In genomic region chr17:28466001-28466400, GRCh38 we compare ENCODE assay signal across 22 cellular contexts. TPM values are rescaled to one million over a fixed set of nuclear protein-coding genes. Genes with fewer than 3 reads are reported as not detected.
A peak's percentile ranks its signal among the peaks of the same experiment; 100 is the strongest.
DNase-seq lines count a peak whose midpoint lies in the region; ATAC-seq lines count a peak whose summit lies in the region.
"Had no signal": no experiment of that assay in that cellular context is flagged by ENCODE, and none has a peak within 500 bp of the region (broad histone marks: within the 10 kb centered on the region; RNA-seq: fewer than 3 reads in every experiment).

No MANE protein-coding gene starts in this region.

- H3K4me2 ChIP-seq in BLaER1 treated with 17β-estradiol and CSF1 and Interleukin-3, amounts not matched to agents 10 nM and 100 nM: peak overlapping the region; percentile 54 to 94 (median 84)

- H3K4me1 ChIP-seq in BLaER1 treated with 17β-estradiol and CSF1 and Interleukin-3, amounts not matched to agents 10 nM and 100 nM: peaks cover 30 to 72% (median 63%) of the 10 kb centered on the region in 10 experiments

- no peaks in the 10 kb centered on the region for H3K9me3 ChIP-seq in BLaER1 treated with 17β-estradiol and CSF1 and Interleukin-3, amounts not matched to agents 10 nM and 100 nM (replicated peaks in 1 of 11)

- DNase-seq in AG20443 (ENCODE audit: low spot score) (peak; percentile 8), amniotic epithelial cell (ENCODE audit: low read depth) (peak; percentile 23), mesenteric fat pad (ENCODE audit: low spot score) (peak; percentile 57), HPDE6-E6E7 (ENCODE audit: extremely low spot score) (no peak), ureter (ENCODE audit: low spot score) (no peak), left colon (no peak)
- DNase-seq in activated CD4-positive, CD25-positive, alpha-beta regulatory T cell treated with anti-CD3 and anti-CD28 coated beads, Interleukin-2, amount 50 U/mL, for 72 hours: no peak
- DNase-seq: AML-193; Calu3; CD4-positive, CD25-positive, alpha-beta regulatory T cell; DMS53; KG1; MV-4-11; NCI-H1694 treated with DMSO at 0.1 percent for 48 hours; NCI-H2107; NCI-H510A; NCI-H774; SIG-M5 had no signal

- ATAC-seq in left colon: no peak
- ATAC-seq: SK-N-SH treated with all-trans-retinoic acid at 6 μM for 48 hours had no signal

- H3K27ac ChIP-seq in BLaER1 treated with 17β-estradiol and CSF1 and Interleukin-3, amounts not matched to agents 10 nM and 100 nM: peak overlapping the region in 9 of 11 experiments; percentile 65 to 86 (median 78); a peak in 16 of 22 replicates

- H3K4me3 ChIP-seq in BLaER1 treated with 17β-estradiol and CSF1 and Interleukin-3, amounts not matched to agents 10 nM and 100 nM: 0 out of 20 replicates have a peak overlapping the region, but pooled peaks of 2 of the 10 experiments have one; percentile 9 to 39

- H3K9ac ChIP-seq in BLaER1 treated with 17β-estradiol and CSF1 and Interleukin-3, amounts not matched to agents 10 nM and 100 nM: peak overlapping the region in 5 of 11 experiments; percentile 13 to 72 (median 47); a peak in 12 of 22 replicates

- no peaks in the 10 kb centered on the region for H3K36me3 ChIP-seq in BLaER1 treated with 17β-estradiol and CSF1 and Interleukin-3, amounts not matched to agents 10 nM and 100 nM

- intact Hi-C loops in left colon (cut with DNase I, micrococcal nuclease): no loop called here

- H4K20me1 ChIP-seq in BLaER1 treated with 17β-estradiol and CSF1 and Interleukin-3, amounts not matched to agents 10 nM and 100 nM: no peaks in the 10 kb centered on the region

- H3K27me3 ChIP-seq in BLaER1 treated with 17β-estradiol and CSF1 and Interleukin-3, amounts not matched to agents 10 nM and 100 nM: peaks cover 0 to 3% (median 0%) of the 10 kb centered on the region in 11 experiments; a peak in 1 of 22 replicates

RNA-seq across cellular contexts. Expression of gene SLC13A2, which starts 7.4 kb away (rescaled TPM):
- total RNA-seq in mesenteric fat pad: 0.10 TPM
- total RNA-seq in ureter: 0.62 TPM
- total RNA-seq in left colon: 10 to 100 TPM; 24.4 to 26.5 TPM
- total RNA-seq: Calu3; CD4-positive, CD25-positive, alpha-beta regulatory T cell; H1; RPMI7951 had no signal

RNA-seq across cellular contexts. Expression of gene FOXN1, which starts 40.1 kb away (rescaled TPM):
- total RNA-seq in mesenteric fat pad (not detected), ureter (1.5 TPM), left colon (under 1 TPM; 0.36 to 0.64 TPM)
- total RNA-seq: Calu3; CD4-positive, CD25-positive, alpha-beta regulatory T cell; H1; RPMI7951 had no signal

RNA-seq across cellular contexts. Expression of gene SLC46A1, which starts 60.0 kb away (rescaled TPM):
- total RNA-seq in mesenteric fat pad (13.0 TPM), ureter (15.4 TPM), left colon (10 to 100 TPM in 1 of 2 donors, 1 to 10 TPM in 1; 6.3 to 17.5 TPM)

Comparison
In these comparisons a context has a peak if more than half of its experiments do, and no peak if none do; other contexts are left out.
1. DNase-seq: peak in AG20443 (single experiment), amniotic epithelial cell (single experiment) and mesenteric fat pad (single experiment); none in HPDE6-E6E7 (single experiment), activated CD4-positive, CD25-positive, alpha-beta regulatory T cell treated with anti-CD3 and anti-CD28 coated beads, Interleukin-2, amount 50 U/mL, for 72 hours (single experiment), ureter (single experiment) and left colon (0 of 2).
2. RNA of gene SLC13A2, which starts 7.4 kb away (total RNA-seq): 24.4 to 26.5 TPM in left colon; 0.62 TPM in ureter (single experiment) and 0.10 TPM in mesenteric fat pad (single experiment); every median in the first group is over 10 times any median in the second.